Comparison of ENCODE assay signal across 15 cellular contexts in genomic region chr3:99845999-99846398, GRCh38. TPM values are rescaled to one million over a fixed set of nuclear protein-coding genes. Genes with fewer than 3 reads are reported as not detected.
DNase-seq lines count a peak whose midpoint lies in the region; ATAC-seq and TF ChIP-seq lines count a peak whose summit lies in the region.
"Had no signal": no experiment of that assay in that cellular context is flagged by ENCODE, and none has a peak within 500 bp of the region (broad histone marks: within the 10 kb centered on the region; RNA-seq: fewer than 3 reads in every experiment).

No MANE protein-coding gene starts in this region.

- H3K9me3 ChIP-seq in Panc1 (ENCODE audit: control insufficient read depth, insufficient read depth, low read depth, low read length), result no peaks in the 10 kb centered on the region
- no peaks in the 10 kb centered on the region for H3K9me3 ChIP-seq in mucosa of rectum (ENCODE audit: control insufficient read depth in 2 of 2, low read length in 2 of 2)
- H3K9me3 ChIP-seq in transverse colon, result no peaks in the 10 kb centered on the region

- H3K27me3 ChIP-seq in Panc1 (ENCODE audit: control insufficient read depth, insufficient read depth, low read length), result no peaks in the 10 kb centered on the region
- H3K27me3 ChIP-seq in mucosa of rectum (ENCODE audit: control insufficient read depth in 2 of 2, insufficient read depth in 2 of 2, low read length in 2 of 2), result no peaks in the 10 kb centered on the region
- no peaks in the 10 kb centered on the region for H3K27me3 ChIP-seq in transverse colon

- no peak for TF ChIP-seq EP300 in transverse colon (IDR thresholded peaks at IDR 0.05; ENCODE audit: low read depth)

- in situ Hi-C loops in Panc1 (cut with HindIII; ENCODE audit: low pct_unique_long_range_greater_than_20kb, low sequenced_read_pairs) (no loop called here), transverse colon (cut with MboI; ENCODE audit: low pct_ligation_motif_present in 1 of 4, low pct_unique_long_range_greater_than_20kb in 1 of 4, low sequenced_read_pairs in 3 of 4) (loop anchor here in 3 of 4 donors (25.0 kb wide), 2 partner anchors 216 to 741 kb away; no protein-coding TSS in a partner anchor)

- H3K4me3 ChIP-seq in Panc1 (ENCODE audit: low read depth in 2 of 2, low read length in 2 of 2) (no peak overlapping the region), mucosa of rectum (ENCODE audit: low read length in 2 of 2) (no peak overlapping the region), transverse colon (no peak overlapping the region)

- intact Hi-C loops in Panc1 (cut with micrococcal nuclease; ENCODE audit: unreplicated experiment), result no loop called here
- intact Hi-C loops in transverse colon (cut with DNase I; ENCODE audit: low total_unique reads), result no loop called here

- no peak overlapping the region for H3K9ac ChIP-seq in mucosa of rectum (ENCODE audit: low read depth in 1 of 2, low read length in 2 of 2)

- TF ChIP-seq POLR2A in transverse colon (IDR thresholded peaks at IDR 0.05), result no peak

- no peak for ATAC-seq in Panc1
- no peak for ATAC-seq in GM21367 (IDR thresholded peaks at IDR 0.05; ENCODE audit: unreplicated experiment)
- no peak for ATAC-seq in HG02642 (IDR thresholded peaks at IDR 0.05; ENCODE audit: poor library complexity, unreplicated experiment)
- ATAC-seq: naive thymus-derived CD4-positive, alpha-beta T cell had no signal

- H3K36me3 ChIP-seq in Panc1 (ENCODE audit: control insufficient read depth, insufficient read depth, low read length) (no peaks in the 10 kb centered on the region), mucosa of rectum (ENCODE audit: control insufficient read depth in 2 of 2, insufficient read depth in 2 of 2, low read length in 2 of 2) (peaks cover 0 to 3% of the 10 kb centered on the region in 2 donors), transverse colon (no peaks in the 10 kb centered on the region)

- DNase-seq in Panc1 (ENCODE audit: low read depth, low spot score), result no peak
- DNase-seq in dermis blood vessel endothelial cell, result peak; percentile 22
- no peak for DNase-seq in transverse colon
- DNase-seq in UCSD-AML1 (lab: John Stamatoyannopoulos, UW; ENCODE audit: unreplicated experiment), result no peak
- DNase-seq: activated CD4-positive, alpha-beta T cell treated with anti-CD3 and anti-CD28 coated beads for 48 hours; activated naive CD8-positive, alpha-beta T cell treated with anti-CD3 and anti-CD28 coated beads, Interleukin-2, amount 10 ng/mL, durations not matched to agents 7 days and 5 days; activated T-cell treated with anti-CD3 and anti-CD28 coated beads, Interleukin-2, amount 50 U/mL, for 1 hour; central memory CD4-positive, alpha-beta T cell; kidney; naive thymus-derived CD4-positive, alpha-beta T cell had no signal

- peaks cover 16% of the 10 kb centered on the region for H3K4me1 ChIP-seq in Panc1 (ENCODE audit: control insufficient read depth, insufficient read depth, low read length)
- peaks cover 2 to 5% of the 10 kb centered on the region in 2 donors for H3K4me1 ChIP-seq in mucosa of rectum (ENCODE audit: control insufficient read depth in 2 of 2, insufficient read depth in 2 of 2, low read length in 2 of 2)
- peaks cover 13 to 47% (median 23%) of the 10 kb centered on the region in 4 donors for H3K4me1 ChIP-seq in transverse colon

- no peak overlapping the region; the same call in 1 of the 2 replicates for H3K27ac ChIP-seq in Panc1 (ENCODE audit: low read length)
- peak overlapping the region; percentile 32 to 44 for H3K27ac ChIP-seq in mucosa of rectum (ENCODE audit: low read depth in 2 of 2, low read length in 2 of 2)
- peak overlapping the region; percentile 65 to 85 (median 78) for H3K27ac ChIP-seq in transverse colon
- H3K27ac ChIP-seq: C4-2B, RWPE1 had no signal

- WGBS in transverse colon (ENCODE audit: low coverage in 1 of 2), 2 donors, result 73 to 79% methylated on average over 2 of the region's 2 CpGs

- TF ChIP-seq CTCF in Panc1 (IDR thresholded peaks at IDR 0.05) (no peak), transverse colon (IDR thresholded peaks at IDR 0.05) (no peak)

- CTCF ChIA-PET in Panc1 (lab: Charles Lee), result no interaction called here

- POLR2A ChIA-PET in Panc1 (lab: Charles Lee), result interaction anchor here (0.6 kb wide), 2 partner anchors 9 to 203 kb away, joined by 3 read pairs; no protein-coding TSS in a partner anchor

- TSS peak; percentile 69 for BruUV-seq in Panc1 (replicated peaks; lab: Mats Ljungman, UMichigan)

RNA-seq across cellular contexts. Expression of gene CMSS1, which starts 28.3 kb away (rescaled TPM):
- 86.3 TPM for total RNA-seq in Panc1 (2021; ENCODE audit: unreplicated experiment)
- polyA plus RNA-seq in Panc1 (2012; ENCODE audit: insufficient read length), result 96.3 TPM
- 7.5 and 15.5 TPM in 2 replicates for total RNA-seq in dermis blood vessel endothelial cell
- 10 to 100 TPM in 1 of 4 donors, 1 to 10 TPM in 3; 2.4 to 29.9 (median 5.2) TPM for total RNA-seq in transverse colon
